Comparison of ENCODE assay signal across 8 cellular contexts in the genomic region with DNA sequence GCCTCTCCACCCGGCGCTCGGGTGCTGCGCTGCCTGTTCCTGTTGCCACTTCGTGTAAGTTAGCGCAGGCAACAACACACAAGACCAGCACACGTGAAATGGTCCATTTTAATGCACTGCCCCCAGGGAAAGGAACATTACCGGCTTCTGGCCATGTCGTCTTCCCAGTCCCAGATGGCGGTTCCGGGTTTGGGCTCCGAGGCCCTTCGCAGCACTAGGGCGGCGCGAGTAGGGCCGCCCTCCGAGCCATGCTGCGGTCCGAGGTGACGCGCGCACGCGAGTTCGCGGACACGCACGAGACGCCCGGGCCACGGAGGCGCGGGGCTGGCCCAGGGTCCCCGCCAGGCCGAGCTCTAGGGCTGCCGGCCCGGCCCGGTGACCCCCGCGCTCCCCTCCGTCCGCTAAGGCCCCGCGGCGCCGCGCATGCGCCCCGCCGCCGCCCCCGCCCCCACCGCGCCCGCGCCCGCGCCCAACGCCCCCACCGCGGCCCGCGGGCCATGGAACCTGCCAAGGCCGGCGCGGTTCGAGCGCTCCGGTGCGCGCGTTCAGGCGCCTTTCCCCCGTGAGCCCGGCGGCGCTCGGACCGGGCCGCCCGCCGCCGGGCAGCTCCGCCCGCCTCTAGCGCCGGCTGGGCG. TPM values are rescaled to one million over a fixed set of nuclear protein-coding genes. Genes with fewer than 3 reads are reported as not detected.
A peak's percentile ranks its signal among the peaks of the same experiment; 100 is the strongest.
DNase-seq lines count a peak whose midpoint lies in the region; ATAC-seq, FAIRE-seq and TF ChIP-seq lines count a peak whose summit lies in the region.

No MANE protein-coding gene starts in this region.

- TF ChIP-seq CTCF in D721Med (IDR thresholded peaks at IDR 0.05; ENCODE audit: insufficient read depth, missing control alignments) (no peak), GM20000 (IDR thresholded peaks at IDR 0.05; ENCODE audit: extremely low read depth, missing control alignments) (no peak)

- peak; percentile 76 to 78 for ATAC-seq in right cardiac atrium

- H3K4me1 ChIP-seq in right cardiac atrium (ENCODE audit: control insufficient read depth, insufficient read depth, low read length): peaks cover 2% of the 10 kb centered on the region

- H3K4me3 ChIP-seq in right cardiac atrium (ENCODE audit: low read length): peak overlapping the region; percentile 90

- no peaks in the 10 kb centered on the region for H3K9me3 ChIP-seq in right cardiac atrium (ENCODE audit: control insufficient read depth, low read length)

- under 1% methylated on average over 79 of the region's 89 CpGs for WGBS in right cardiac atrium

- intact Hi-C loops in right cardiac atrium (cut with DNase I): no loop called here

- peak; percentile 99 for DNase-seq in D721Med (ENCODE audit: insufficient read length, low spot score)
- peak; percentile 91 for DNase-seq in GM20000 (ENCODE audit: low spot score)
- DNase-seq in HT1080 (ENCODE audit: low read depth): peak; percentile 43
- peak; percentile 22 for DNase-seq in SW480 (ENCODE audit: low spot score)
- peak; percentile 32 for DNase-seq in amniotic epithelial cell (ENCODE audit: low read depth)
- DNase-seq in right cardiac atrium: peak; percentile 72 to 89 (median 88)
- peak; percentile 52 for DNase-seq in putamen (ENCODE audit: low spot score)
- no peak for DNase-seq in SIG-M5 (lab: John Stamatoyannopoulos, UW)

- FAIRE-seq in D721Med (lab: Jason Lieb, UNC): no peak

- no peaks in the 10 kb centered on the region for H3K27me3 ChIP-seq in right cardiac atrium (ENCODE audit: control insufficient read depth, insufficient read depth)

- peak overlapping the region; percentile 99 for H3K27ac ChIP-seq in right cardiac atrium (ENCODE audit: low read length)

RNA-seq across cellular contexts. Expression of a gene that starts 0.4 kb away (rescaled TPM):
- 3.9 and 11.8 TPM in 2 replicates for total RNA-seq in HT1080 (2014; rRNA removed; shearing (Covaris generic))
- polyA plus RNA-seq in HT1080 (2015; cell fraction: cytosol; rRNA removed): 4.1 and 4.6 TPM in 2 replicates
- 10.6 and 13.0 TPM in 2 replicates for polyA plus RNA-seq in HT1080 (2015; cell fraction: nucleus; rRNA removed)
- total RNA-seq in right cardiac atrium: 10 to 100 TPM; 12.8 to 19.8 (median 17.6) TPM
- polyA plus RNA-seq in right cardiac atrium: 2.2 TPM
